8 cellular contexts compared by ENCODE assay signal in genomic region chr3:122497425-122497824, GRCh38. TPM values are rescaled to one million over a fixed set of nuclear protein-coding genes. Genes with fewer than 3 reads are reported as not detected.
A peak's percentile ranks its signal among the peaks of the same experiment; 100 is the strongest.
DNase-seq lines count a peak whose midpoint lies in the region; ATAC-seq lines count a peak whose summit lies in the region.

No MANE protein-coding gene starts in this region.

- H3K27me3 Mint-ChIP-seq in activated naive CD8-positive, alpha-beta T cell treated with anti-CD3 and anti-CD28 coated beads, Interleukin-2, amount 50 U/mL, for 24 hours, result no peaks in the 10 kb centered on the region

- H3K4me3 Mint-ChIP-seq in activated naive CD8-positive, alpha-beta T cell treated with anti-CD3 and anti-CD28 coated beads, Interleukin-2, amount 50 U/mL, for 24 hours, result no peak overlapping the region

- in situ Hi-C loops in KBM-7 (cut with MboI; ENCODE audit: low pct_unique_long_range_greater_than_20kb, low sequenced_read_pairs), result no loop called here

- intact Hi-C loops in cardiac septum (cut with DNase I), result no loop called here

- ATAC-seq in GM21529 (IDR thresholded peaks at IDR 0.05; ENCODE audit: unreplicated experiment), result peak; percentile 93
- peak; percentile 100 for ATAC-seq in activated naive CD8-positive, alpha-beta T cell treated with anti-CD3 and anti-CD28 coated beads, Interleukin-2, amount 50 U/mL, for 24 hours

- peak overlapping the region; percentile 13 for H3K27ac Mint-ChIP-seq in activated naive CD8-positive, alpha-beta T cell treated with anti-CD3 and anti-CD28 coated beads, Interleukin-2, amount 50 U/mL, for 24 hours

- peaks cover 32% of the 10 kb centered on the region for H3K36me3 Mint-ChIP-seq in activated naive CD8-positive, alpha-beta T cell treated with anti-CD3 and anti-CD28 coated beads, Interleukin-2, amount 50 U/mL, for 24 hours (ENCODE audit: low read depth)

- peak; percentile 89 for DNase-seq in GF-D8 (lab: John Stamatoyannopoulos, UW)
- DNase-seq in KBM-7, result peak; percentile 62
- DNase-seq in activated naive CD8-positive, alpha-beta T cell treated with anti-CD3 and anti-CD28 coated beads, Interleukin-2, amount 50 U/mL, for 24 hours, result peak; percentile 46
- DNase-seq in renal cortical epithelial cell (ENCODE audit: low read depth), result peak; percentile 95
- no peak for DNase-seq in cardiac septum (ENCODE audit: low spot score)
- no peak for DNase-seq in NCI-H526 (lab: John Stamatoyannopoulos, UW)
- DNase-seq in NCI-H446 treated with DMSO at 0.1 percent for 48 hours (lab: John Stamatoyannopoulos, UW), result no peak

- peaks cover 59% of the 10 kb centered on the region for H3K4me1 Mint-ChIP-seq in activated naive CD8-positive, alpha-beta T cell treated with anti-CD3 and anti-CD28 coated beads, Interleukin-2, amount 50 U/mL, for 24 hours

- H3K9me3 Mint-ChIP-seq in activated naive CD8-positive, alpha-beta T cell treated with anti-CD3 and anti-CD28 coated beads, Interleukin-2, amount 50 U/mL, for 24 hours, result no peaks in the 10 kb centered on the region

RNA-seq across cellular contexts. Expression of gene KPNA1, which starts 17.3 kb away (rescaled TPM):
- total RNA-seq in renal cortical epithelial cell (29.5 and 61.3 TPM in 2 replicates), cardiac septum (94.7 TPM)

Comparison
In these comparisons a context has a peak if more than half of its experiments do, and no peak if none do; other contexts are left out.
1. DNase-seq: peak in GF-D8 (single experiment), KBM-7 (single experiment), activated naive CD8-positive, alpha-beta T cell treated with anti-CD3 and anti-CD28 coated beads, Interleukin-2, amount 50 U/mL, for 24 hours (single experiment) and renal cortical epithelial cell (single experiment); none in cardiac septum (single experiment), NCI-H526 (0 of 2) and NCI-H446 treated with DMSO at 0.1 percent for 48 hours (single experiment).